ENCODE assay signal across 23 cellular contexts in the genomic region with DNA sequence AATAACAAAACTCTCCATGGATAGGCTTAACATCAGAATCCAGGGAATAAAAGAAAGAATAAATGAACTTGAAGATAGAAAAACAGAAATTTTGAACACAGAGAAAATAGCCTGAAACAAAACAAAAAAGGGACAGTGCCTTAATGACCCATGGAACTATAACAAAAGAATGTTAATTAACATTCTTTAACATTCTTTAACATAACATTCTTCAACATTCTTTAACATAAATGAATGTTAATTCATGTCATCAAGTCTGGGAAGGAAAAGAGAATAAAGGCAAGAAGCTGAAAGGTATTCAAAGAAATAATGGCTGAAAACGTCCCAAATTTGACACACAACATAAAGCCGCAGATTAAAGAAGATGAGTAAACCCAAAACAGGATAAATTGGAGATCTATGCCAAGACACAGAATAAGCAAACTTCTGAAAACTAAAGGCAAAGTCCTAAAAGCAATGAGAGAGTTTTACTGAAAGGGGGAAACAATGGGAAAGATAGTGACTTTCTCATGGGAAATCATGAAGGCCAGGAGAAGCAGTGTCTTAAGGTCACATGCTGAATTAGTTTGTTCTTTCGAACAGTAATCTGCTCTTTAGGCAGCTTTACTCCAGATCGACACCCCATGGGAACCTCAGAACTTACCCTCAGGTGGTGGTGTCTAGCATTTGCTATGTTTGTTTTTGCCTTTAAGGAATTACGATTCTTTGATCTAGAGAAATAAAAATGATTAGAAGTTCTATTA.
DNase-seq lines count a peak whose midpoint lies in the region; ATAC-seq, FAIRE-seq and TF ChIP-seq lines count a peak whose summit lies in the region.
"Had no signal": no experiment of that assay in that cellular context is flagged by ENCODE, and none has a peak within 500 bp of the region (broad histone marks: within the 10 kb centered on the region; RNA-seq: fewer than 3 reads in every experiment).

No MANE protein-coding gene starts in this region.

- no peak overlapping the region for H4K5ac ChIP-seq in mesendoderm (ENCODE audit: low read length)

- ATAC-seq in pancreas (no peak), heart left ventricle (no peak)
- ATAC-seq: HepG2, Right ventricle myocardium inferior had no signal

- WGBS in endodermal cell (ENCODE audit: insufficient coverage in 1 of 2, insufficient read length in 1 of 2), 2 experiments: 48 to 54% methylated on average over 4 to 5 of the region's 5 CpGs
- whole genome bisulfite sequencing in mesendoderm (ENCODE audit: extremely low coverage, insufficient coverage, low lambda C conversion rate): no CpG with 5 or more reads among the region's 5 CpGs
- 79 to 87% (median 85%) methylated on average over 5 of the region's 5 CpGs for WGBS in stomach, 5 donors
- WGBS in pancreas, 2 donors: 68 to 69% methylated on average over 5 of the region's 5 CpGs
- 72 to 76% (median 73%) methylated on average over 5 of the region's 5 CpGs for WGBS in heart left ventricle, 4 donors

- no peaks in the 10 kb centered on the region for H3K36me3 ChIP-seq in HUES48 (ENCODE audit: control insufficient read depth, insufficient read depth, low read length)
- H3K36me3 ChIP-seq in endodermal cell (ENCODE audit: control insufficient read depth, insufficient read depth, low read length): no peaks in the 10 kb centered on the region
- no peaks in the 10 kb centered on the region for H3K36me3 ChIP-seq in mesendoderm (ENCODE audit: control insufficient read depth, insufficient read depth, low read length)
- H3K36me3 ChIP-seq in stomach: no peaks in the 10 kb centered on the region
- no peaks in the 10 kb centered on the region for H3K36me3 ChIP-seq in pancreas
- no peaks in the 10 kb centered on the region for H3K36me3 ChIP-seq in SJCRH30
- no peaks in the 10 kb centered on the region for H3K36me3 ChIP-seq in heart left ventricle

- FAIRE-seq in pancreas (lab: Jason Lieb, UNC): no peak
- FAIRE-seq: G401.6, HepG2 had no signal

- H3K27me3 ChIP-seq in HUES48 (ENCODE audit: control insufficient read depth, insufficient read depth, low read length): no peaks in the 10 kb centered on the region
- H3K27me3 ChIP-seq in endodermal cell (ENCODE audit: control insufficient read depth, insufficient read depth, low read length, poor library complexity, severe bottlenecking): no peaks in the 10 kb centered on the region
- no peaks in the 10 kb centered on the region for H3K27me3 ChIP-seq in mesendoderm (ENCODE audit: insufficient read depth, low read length, poor library complexity)
- no peaks in the 10 kb centered on the region for H3K27me3 ChIP-seq in stomach
- no peaks in the 10 kb centered on the region for H3K27me3 ChIP-seq in pancreas
- no peaks in the 10 kb centered on the region for H3K27me3 ChIP-seq in SJCRH30
- no peaks in the 10 kb centered on the region for H3K27me3 ChIP-seq in heart left ventricle

- H3K4me3 ChIP-seq in HUES48 (ENCODE audit: low read depth, low read length) (peak overlapping the region; percentile 20), endodermal cell (ENCODE audit: low read length) (no peak overlapping the region), mesendoderm (ENCODE audit: low read length) (no peak overlapping the region), stomach (no peak overlapping the region), pancreas (no peak overlapping the region), SJCRH30 (no peak overlapping the region), heart left ventricle (no peak overlapping the region)
- H3K4me3 ChIP-seq: GM23248, PC-9 had no signal

- no peaks in the 10 kb centered on the region for H3K79me1 ChIP-seq in mesendoderm (ENCODE audit: low read length)

- no peak overlapping the region for H3K4ac ChIP-seq in mesendoderm (ENCODE audit: low read depth, low read length)

- H2BK5ac ChIP-seq in mesendoderm (ENCODE audit: low read length): no peak overlapping the region

- TF ChIP-seq CTCF in endodermal cell (conservative IDR thresholded peaks at IDR 0.05) (no peak), stomach (IDR thresholded peaks at IDR 0.05) (no peak), pancreas (IDR thresholded peaks at IDR 0.05) (no peak), heart left ventricle (IDR thresholded peaks at IDR 0.05) (no peak)

- peak overlapping the region; percentile 10 for H3K56ac ChIP-seq in mesendoderm (ENCODE audit: low read length)

- H2BK120ac ChIP-seq in mesendoderm (ENCODE audit: low read depth, low read length): no peak overlapping the region

- peak overlapping the region; percentile 83 for H3K27ac Mint-ChIP-seq in endodermal cell
- H3K27ac Mint-ChIP-seq: CD4-positive, alpha-beta memory T cell had no signal

- TF ChIP-seq EP300 in stomach (IDR thresholded peaks at IDR 0.05): no peak

- peaks cover 51% of the 10 kb centered on the region for H3K4me1 Mint-ChIP-seq in endodermal cell

- H3K27me3 Mint-ChIP-seq in endodermal cell (ENCODE audit: insufficient read depth): peaks cover 3% of the 10 kb centered on the region
- H3K27me3 Mint-ChIP-seq: CD4-positive, alpha-beta memory T cell had no signal

- H3K79me2 ChIP-seq in mesendoderm (ENCODE audit: control insufficient read depth, insufficient read depth, low read length): no peaks in the 10 kb centered on the region

- intact Hi-C loops in stomach (cut with DNase I; ENCODE audit: low total_unique reads) (no loop called here), pancreas (cut with DNase I) (no loop called here), heart left ventricle (cut with DNase I) (no loop called here)

- H3K27ac ChIP-seq in HUES48 (ENCODE audit: low read depth, low read length) (peak overlapping the region; percentile 98), endodermal cell (ENCODE audit: low read depth, low read length) (no peak overlapping the region), mesendoderm (ENCODE audit: low read depth, low read length) (no peak overlapping the region), stomach (no peak overlapping the region), pancreas (no peak overlapping the region), SJCRH30 (no peak overlapping the region), heart left ventricle (no peak overlapping the region)
- H3K27ac ChIP-seq: GM23248, PC-9 had no signal

- no peak overlapping the region for H3K23ac ChIP-seq in mesendoderm (ENCODE audit: low read length)

- no peak overlapping the region for H3K4me3 Mint-ChIP-seq in endodermal cell
- H3K4me3 Mint-ChIP-seq: CD4-positive, alpha-beta memory T cell had no signal

- H4K8ac ChIP-seq in mesendoderm (ENCODE audit: low read depth, low read length): no peak overlapping the region

- TF ChIP-seq POLR2A in stomach (IDR thresholded peaks at IDR 0.05) (no peak), heart left ventricle (IDR thresholded peaks at IDR 0.05) (no peak)

- H3K9me3 ChIP-seq in HUES48 (ENCODE audit: control insufficient read depth, insufficient read depth, low read length) (no peaks in the 10 kb centered on the region), endodermal cell (ENCODE audit: control insufficient read depth, low read length) (no peaks in the 10 kb centered on the region), stomach (peaks cover 0 to 5% (median 2%) of the 10 kb centered on the region in 4 donors), pancreas (no peaks in the 10 kb centered on the region), SJCRH30 (replicated peaks) (no peaks in the 10 kb centered on the region), heart left ventricle (peaks cover 0 to 10% (median 0%) of the 10 kb centered on the region in 12 donors)

- H3K4me1 ChIP-seq in HUES48 (ENCODE audit: control insufficient read depth, insufficient read depth, low read length) (peaks cover 28% of the 10 kb centered on the region), endodermal cell (ENCODE audit: control insufficient read depth, insufficient read depth, low read length) (peaks cover 18% of the 10 kb centered on the region), mesendoderm (ENCODE audit: control insufficient read depth, low read depth, low read length) (peaks cover 3% of the 10 kb centered on the region), stomach (no peaks in the 10 kb centered on the region), pancreas (no peaks in the 10 kb centered on the region), SJCRH30 (no peaks in the 10 kb centered on the region), heart left ventricle (peaks cover 0 to 5% (median 0%) of the 10 kb centered on the region in 12 donors)

- H2BK15ac ChIP-seq in mesendoderm (replicated peaks; ENCODE audit: low read depth): no peak overlapping the region

- DNase-seq in endodermal cell: no peak
- no peak for DNase-seq in mesendoderm
- no peak for DNase-seq in stomach
- no peak for DNase-seq in pancreas
- no peak for DNase-seq in SJCRH30
- DNase-seq in heart left ventricle: no peak
- DNase-seq: C1 segment of cervical spinal cord; CD4-positive, alpha-beta memory T cell; COR-L47; DMS53; GM23248; HCEC 1CT; Kasumi-1; NCI-H1092 treated with DMSO at 0.1 percent for 48 hours; NCI-H1436; NCI-H1930; NCI-H2107; NK-92 treated with Interleukin-12 subunit alpha and Interleukin-12 subunit beta, amount 100 ng/mL, for 24 hours; PC-9 had no signal

- H3K36me3 Mint-ChIP-seq in endodermal cell (ENCODE audit: low read depth): no peaks in the 10 kb centered on the region
- H3K36me3 Mint-ChIP-seq: CD4-positive, alpha-beta memory T cell had no signal

- H3K18ac ChIP-seq in mesendoderm (ENCODE audit: low read length): no peak overlapping the region

- no peak overlapping the region for H3K4me2 ChIP-seq in mesendoderm (ENCODE audit: low read length)
- H3K4me2 ChIP-seq: PC-9 had no signal

- H2AK5ac ChIP-seq in mesendoderm (ENCODE audit: low read length): no peak overlapping the region

- peaks cover 2% of the 10 kb centered on the region for H3K9me3 Mint-ChIP-seq in endodermal cell
- H3K9me3 Mint-ChIP-seq: CD4-positive, alpha-beta memory T cell had no signal

- H3K9ac ChIP-seq in HUES48 (ENCODE audit: low read depth, low read length) (peak overlapping the region; percentile 64), endodermal cell (ENCODE audit: extremely low read depth, low read length, poor library complexity, severe bottlenecking) (no peak overlapping the region), mesendoderm (ENCODE audit: low read length) (no peak overlapping the region)
- H3K9ac ChIP-seq: GM23248 had no signal
